Comparison of ENCODE assay signal across 8 cellular contexts in the genomic region with DNA sequence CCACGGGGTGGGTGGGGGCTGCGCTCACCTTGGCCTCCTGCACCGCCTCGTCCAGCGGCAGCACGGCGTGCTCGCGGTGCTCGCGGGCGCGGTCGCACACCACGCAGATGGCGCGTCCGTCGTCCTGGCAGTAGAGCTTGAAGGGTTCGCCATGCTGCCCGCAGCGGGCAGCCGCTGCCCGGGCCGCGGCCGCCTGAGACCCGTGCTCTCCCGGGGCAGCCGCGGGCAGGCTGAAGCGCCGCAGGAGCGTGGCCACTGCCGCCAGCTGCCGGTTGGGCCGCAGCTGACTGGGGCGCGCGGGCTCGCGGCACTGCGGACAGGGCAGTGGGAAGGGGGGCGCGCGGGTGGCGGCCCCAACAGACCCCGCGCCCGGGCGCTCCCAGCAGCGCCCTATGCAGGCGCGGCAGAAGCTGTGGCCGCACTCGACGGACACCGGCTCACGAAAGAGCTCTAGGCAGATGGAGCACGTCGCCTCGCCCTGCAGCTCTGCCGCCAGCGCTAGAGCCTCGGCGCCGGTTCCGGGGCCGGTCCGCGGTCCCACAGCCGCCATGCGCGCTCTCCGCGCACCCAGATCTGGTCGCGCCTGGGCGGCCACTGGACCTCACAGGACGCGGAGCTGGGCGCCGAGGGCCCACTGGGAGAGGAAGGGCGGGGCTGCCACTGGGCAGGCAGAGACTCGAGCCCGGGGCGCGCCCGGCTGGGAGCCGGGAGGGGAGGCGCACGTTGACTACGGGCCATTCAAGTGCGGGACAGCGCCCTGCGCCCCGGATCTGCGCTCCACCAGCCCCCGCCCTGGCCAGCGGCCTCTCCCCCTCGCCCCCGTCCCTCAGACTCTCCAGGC.
DNase-seq lines count a peak whose midpoint lies in the region; ATAC-seq lines count a peak whose summit lies in the region.

A gene (minus strand): TSS at position 636 of the 841 bp plus-strand sequence. CDS start 86 bp downstream, at position 550.

- no peaks in the 10 kb centered on the region for H3K27me3 ChIP-seq in endocrine pancreas (ENCODE audit: control insufficient read depth, insufficient read depth, low read length)
- H3K27me3 ChIP-seq in muscle layer of duodenum (ENCODE audit: low read depth, low read length) = no peaks in the 10 kb centered on the region

- DNase-seq in EL = peak; percentile 67
- peak; percentile 63 for DNase-seq in RPMI8226
- no peak for DNase-seq in NCI-H1694 (lab: John Stamatoyannopoulos, UW)

- H3K4me3 ChIP-seq in endocrine pancreas (ENCODE audit: control insufficient read depth, insufficient read depth, low read length) (no peak within 1 kb of the TSS), muscle layer of duodenum (ENCODE audit: low read depth in 1 of 2, low read length in 2 of 2) (peak within 1 kb of the TSS; percentile 56 to 87)

- H3K27ac ChIP-seq in muscle layer of duodenum (ENCODE audit: low read length) = no peak within 1 kb of the TSS

- H3K9ac ChIP-seq in endocrine pancreas (ENCODE audit: control insufficient read depth, insufficient read depth, low read length) = peak within 1 kb of the TSS; percentile 4

- H3K4me1 ChIP-seq in endocrine pancreas (ENCODE audit: control insufficient read depth, insufficient read depth, low read length) (no peaks in the 10 kb centered on the region), muscle layer of duodenum (ENCODE audit: control insufficient read depth in 1 of 2, insufficient read depth in 2 of 2, low read length in 2 of 2) (peaks cover 0 to 32% of the 10 kb centered on the region in 2 donors)

- ATAC-seq in GM18861 (IDR thresholded peaks at IDR 0.05; ENCODE audit: unreplicated experiment) = no peak
- ATAC-seq in HG03571 (IDR thresholded peaks at IDR 0.05; ENCODE audit: unreplicated experiment) = no peak
- ATAC-seq in GM18907 (IDR thresholded peaks at IDR 0.05; ENCODE audit: unreplicated experiment) = no peak

- no peaks in the 10 kb centered on the region for H3K36me3 ChIP-seq in endocrine pancreas (ENCODE audit: control insufficient read depth, insufficient read depth, low read length)
- no peaks in the 10 kb centered on the region for H3K36me3 ChIP-seq in muscle layer of duodenum (ENCODE audit: control insufficient read depth in 1 of 2, insufficient read depth in 2 of 2, low read length in 2 of 2)

- no peaks in the 10 kb centered on the region for H3K9me3 ChIP-seq in endocrine pancreas (ENCODE audit: control insufficient read depth, low read length)
- no peaks in the 10 kb centered on the region for H3K9me3 ChIP-seq in muscle layer of duodenum (ENCODE audit: control insufficient read depth in 1 of 2, low read length in 2 of 2)
